Comparison of ENCODE assay signal across 12 cellular contexts in the genomic region with DNA sequence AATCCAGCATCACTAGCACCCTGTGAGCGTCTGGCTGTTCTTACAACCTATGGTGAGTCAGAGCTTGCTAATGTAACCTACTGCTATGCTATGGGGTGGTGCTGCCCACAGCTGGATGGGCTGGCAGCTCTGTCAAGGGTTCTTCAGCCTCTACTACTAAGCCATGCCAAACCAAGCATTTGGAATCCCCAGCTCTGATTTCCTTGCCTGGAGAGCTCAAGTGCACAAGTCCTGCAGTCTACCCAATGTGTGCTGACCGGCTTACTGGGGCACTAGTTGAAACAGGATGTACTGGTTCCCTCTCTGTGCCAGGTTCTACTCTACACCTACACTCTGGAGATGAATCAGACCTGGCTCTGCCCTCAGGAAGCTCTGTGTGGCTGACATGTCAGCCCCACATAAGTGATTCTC. TPM values are rescaled to one million over a fixed set of nuclear protein-coding genes. Genes with fewer than 3 reads are reported as not detected.
DNase-seq lines count a peak whose midpoint lies in the region; ATAC-seq and TF ChIP-seq lines count a peak whose summit lies in the region.
"Had no signal": no experiment of that assay in that cellular context is flagged by ENCODE, and none has a peak within 500 bp of the region (broad histone marks: within the 10 kb centered on the region; RNA-seq: fewer than 3 reads in every experiment).

No MANE protein-coding gene starts in this region.

- no peak for TF ChIP-seq CTCF in CD8-positive, alpha-beta T cell (IDR thresholded peaks at IDR 0.05)
- no peak for TF ChIP-seq CTCF in RWPE2 (IDR thresholded peaks at IDR 0.05; ENCODE audit: poor library complexity, severe bottlenecking)
- no peak for TF ChIP-seq CTCF in neutrophil (IDR thresholded peaks at IDR 0.05)
- TF ChIP-seq CTCF in GM10248 (IDR thresholded peaks at IDR 0.05; ENCODE audit: control extremely low read depth, extremely low read depth, low read depth, missing control alignments): no peak

- no peaks in the 10 kb centered on the region for H3K27me3 Mint-ChIP-seq in CD8-positive, alpha-beta T cell (ENCODE audit: low read depth)

- H3K27ac ChIP-seq in CD8-positive, alpha-beta T cell (ENCODE audit: low read depth, low read length): no peak overlapping the region
- H3K27ac ChIP-seq in RWPE2 (ENCODE audit: poor library complexity, severe bottlenecking) (peak overlapping the region; percentile 45), caudate nucleus (ENCODE audit: low read depth, low read length) (peak overlapping the region; percentile 33), neutrophil (peak overlapping the region; percentile 50)
- H3K27ac ChIP-seq: right lobe of liver, thoracic aorta had no signal

- peak overlapping the region; percentile 35 for H3K27ac Mint-ChIP-seq in CD8-positive, alpha-beta T cell

- no peak for ATAC-seq in CD8-positive, alpha-beta T cell
- ATAC-seq in RWPE2 (ENCODE audit: low read depth): peak; percentile 61
- ATAC-seq: left cardiac atrium, right lobe of liver had no signal

- CTCF ChIA-PET in CD8-positive, alpha-beta T cell (lab: Charles Lee): interaction anchor here (0.5 to 4.9 kb wide), 4 partner anchors 12 to 173 kb away, joined by 3 to 45 read pairs (median 4); a partner anchor contains a TSS
- CTCF ChIA-PET in GM10248 (lab: Yijun Ruan, JAX): interaction anchor here (0.7 to 29.3 kb wide), 4 partner anchors 38 to 1059 kb away, joined by 3 to 477 read pairs (median 4); a partner anchor contains a TSS

- H3K9me3 ChIP-seq in CD8-positive, alpha-beta T cell (ENCODE audit: low read length): no peaks in the 10 kb centered on the region
- H3K9me3 ChIP-seq in RWPE2 (ENCODE audit: severe bottlenecking) (no peaks in the 10 kb centered on the region), neutrophil (no peaks in the 10 kb centered on the region)
- H3K9me3 ChIP-seq: right lobe of liver, thoracic aorta had no signal

- H3K27me3 ChIP-seq in CD8-positive, alpha-beta T cell (ENCODE audit: insufficient read depth, low read length): no peaks in the 10 kb centered on the region
- H3K27me3 ChIP-seq in RWPE2 (ENCODE audit: insufficient read depth, poor library complexity, severe bottlenecking) (no peaks in the 10 kb centered on the region), neutrophil (no peaks in the 10 kb centered on the region)
- H3K27me3 ChIP-seq: right lobe of liver had no signal

- peaks cover 7% of the 10 kb centered on the region for H3K36me3 ChIP-seq in CD8-positive, alpha-beta T cell (ENCODE audit: insufficient read depth, low read length)
- H3K36me3 ChIP-seq in RWPE2 (ENCODE audit: low read depth): peaks cover 20% of the 10 kb centered on the region
- no peaks in the 10 kb centered on the region for H3K36me3 ChIP-seq in neutrophil

- no peak for DNase-seq in CD8-positive, alpha-beta T cell
- DNase-seq in RWPE2 (ENCODE audit: low spot score) (peak; percentile 38), caudate nucleus (lab: John Stamatoyannopoulos, UW) (peak in 3 of 61 donors; percentile 21 to 49 (median 27)), NCI-H69 (lab: John Stamatoyannopoulos, UW) (no peak), GM10248 (ENCODE audit: extremely low spot score) (no peak), posterior vena cava (ENCODE audit: low spot score) (no peak), NAMALWA (ENCODE audit: low spot score) (no peak)
- DNase-seq: left cardiac atrium, right lobe of liver, T1000 had no signal

- POLR2A ChIA-PET in CD8-positive, alpha-beta T cell (lab: Charles Lee): interaction anchor here (1.2 to 1.9 kb wide), 2 partner anchors 11 to 176 kb away, joined by 4 to 5 read pairs; a partner anchor contains a TSS
- POLR2A ChIA-PET in GM10248 (lab: Yijun Ruan, JAX): interaction anchor here (1.1 to 1.6 kb wide), 2 partner anchors 175 to 275 kb away, joined by 5 to 9 read pairs; a partner anchor contains a TSS

- peaks cover 79% of the 10 kb centered on the region for H3K4me1 ChIP-seq in CD8-positive, alpha-beta T cell (ENCODE audit: insufficient read depth, low read length)
- H3K4me1 ChIP-seq in RWPE2 (ENCODE audit: insufficient read depth, poor library complexity, severe bottlenecking): peaks cover 8% of the 10 kb centered on the region
- H3K4me1 ChIP-seq in neutrophil (ENCODE audit: control insufficient read depth in 1 of 2, insufficient read depth in 1 of 2, low read depth in 1 of 2, low read length in 1 of 2): peaks cover 32 to 36% of the 10 kb centered on the region in 2 experiments

- H3K36me3 Mint-ChIP-seq in CD8-positive, alpha-beta T cell: peaks cover 40% of the 10 kb centered on the region

- intact Hi-C loops in CD8-positive, alpha-beta T cell (cut with DNase I, micrococcal nuclease): loop anchor here in 1 of 2 experiments (10.0 kb wide), 1 partner anchor 1310 kb away; no protein-coding TSS in a partner anchor
- intact Hi-C loops in posterior vena cava (cut with DNase I): no loop called here

- peaks cover 86% of the 10 kb centered on the region for H3K4me1 Mint-ChIP-seq in CD8-positive, alpha-beta T cell (ENCODE audit: low read depth)

- no peak overlapping the region for H3K4me3 ChIP-seq in CD8-positive, alpha-beta T cell (ENCODE audit: low read depth, low read length)
- no peak overlapping the region for H3K4me3 ChIP-seq in RWPE2 (ENCODE audit: severe bottlenecking)
- H3K4me3 ChIP-seq in neutrophil (ENCODE audit: low read depth in 1 of 2, low read length in 1 of 2): no peak overlapping the region
- H3K4me3 ChIP-seq: right lobe of liver, thoracic aorta had no signal

- no peak overlapping the region for H3K4me3 Mint-ChIP-seq in CD8-positive, alpha-beta T cell

- no peaks in the 10 kb centered on the region for H3K9me3 Mint-ChIP-seq in CD8-positive, alpha-beta T cell

RNA-seq across cellular contexts. Expression of a gene that starts 4.2 kb away (rescaled TPM):
- 10 to 100 TPM; 18.7 to 21.0 TPM for total RNA-seq in CD8-positive, alpha-beta T cell
- total RNA-seq in posterior vena cava: 10 to 100 TPM; 17.8 to 24.8 TPM

RNA-seq across cellular contexts. Expression of a gene that starts 31.7 kb away (rescaled TPM):
- 1 to 10 TPM; 3.9 to 5.4 TPM for total RNA-seq in CD8-positive, alpha-beta T cell
- under 1 TPM; 0.14 to 0.24 TPM for total RNA-seq in posterior vena cava
